2 cellular contexts compared by ENCODE assay signal in the genomic region with DNA sequence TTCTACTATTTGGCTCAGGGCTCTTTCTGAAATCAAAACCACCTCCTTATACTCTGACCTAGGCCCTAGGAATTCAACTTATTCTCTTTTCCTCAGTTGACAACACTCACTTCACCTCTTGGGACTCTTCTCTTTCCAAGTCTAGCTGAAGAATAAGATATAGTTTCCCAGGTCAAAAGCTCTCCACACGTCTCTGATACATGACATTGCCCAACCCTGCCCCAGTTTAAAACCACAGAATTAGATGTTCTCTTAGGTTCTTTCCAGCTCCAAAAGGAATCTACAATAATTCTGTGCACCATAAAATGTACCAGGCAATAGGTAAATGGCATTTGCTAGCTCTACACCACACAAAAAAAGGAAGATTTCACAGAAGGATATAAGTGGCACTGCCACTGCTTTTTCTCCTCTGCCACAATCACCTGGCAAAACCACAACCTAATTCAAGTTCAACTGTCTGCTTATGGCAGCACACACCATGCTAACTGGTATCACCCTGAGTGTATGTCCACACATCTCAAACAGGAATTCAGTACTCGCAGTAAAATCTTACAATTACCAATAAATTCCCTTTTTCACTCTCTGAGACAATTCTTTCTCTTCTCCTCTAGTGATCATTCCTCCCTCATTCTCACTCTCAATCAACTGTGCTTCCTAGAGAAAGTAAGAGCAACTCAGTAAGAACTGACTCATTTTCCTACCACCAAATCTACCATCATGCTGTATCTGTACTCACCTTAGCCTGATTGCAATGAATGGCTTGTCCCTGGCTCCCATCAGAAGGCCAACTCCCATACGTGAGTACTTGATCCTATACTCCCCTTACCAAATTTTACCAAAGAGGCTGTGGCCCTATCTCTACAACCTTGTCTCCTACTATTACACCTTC.
TF ChIP-seq lines count a peak whose summit lies in the region.

No MANE protein-coding gene starts in this region.

TF ChIP-seq in HEK293, 187 proteins besides CTCF, POLR2A, EP300 and RAD21:
- TF ChIP-seq, protein P1, sequence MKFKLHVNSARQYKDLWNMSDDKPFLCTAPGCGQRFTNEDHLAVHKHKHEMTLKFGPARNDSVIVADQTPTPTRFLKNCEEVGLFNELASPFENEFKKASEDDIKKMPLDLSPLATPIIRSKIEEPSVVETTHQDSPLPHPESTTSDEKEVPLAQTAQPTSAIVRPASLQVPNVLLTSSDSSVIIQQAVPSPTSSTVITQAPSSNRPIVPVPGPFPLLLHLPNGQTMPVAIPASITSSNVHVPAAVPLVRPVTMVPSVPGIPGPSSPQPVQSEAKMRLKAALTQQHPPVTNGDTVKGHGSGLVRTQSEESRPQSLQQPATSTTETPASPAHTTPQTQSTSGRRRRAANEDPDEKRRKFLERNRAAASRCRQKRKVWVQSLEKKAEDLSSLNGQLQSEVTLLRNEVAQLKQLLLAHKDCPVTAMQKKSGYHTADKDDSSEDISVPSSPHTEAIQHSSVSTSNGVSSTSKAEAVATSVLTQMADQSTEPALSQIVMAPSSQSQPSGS (tag by site-specific recombination; IDR thresholded peaks at IDR 0.05; ENCODE audit: low read depth), result no peak
- TF ChIP-seq ZNF658 (tag by site-specific recombination; IDR thresholded peaks at IDR 0.05) (no peak), ZNF654 (tag by site-specific recombination; IDR thresholded peaks at IDR 0.05; ENCODE audit: low read depth) (no peak), PRDM1 (tag by site-specific recombination; IDR thresholded peaks at IDR 0.05) (peak; percentile 78), ZBTB17 (tag by site-specific recombination; IDR thresholded peaks at IDR 0.05) (peak; percentile 68), ZNF350 (tag by site-specific recombination; IDR thresholded peaks at IDR 0.05) (no peak), ZFP37 (tag by site-specific recombination; IDR thresholded peaks at IDR 0.05) (no peak), KLF7 (tag by site-specific recombination; IDR thresholded peaks at IDR 0.05; ENCODE audit: borderline replicate concordance) (no peak), ZFP3 (tag by site-specific recombination; IDR thresholded peaks at IDR 0.05; ENCODE audit: low read depth) (no peak), ZNF169 (tag by site-specific recombination; IDR thresholded peaks at IDR 0.05) (no peak), ZNF394 (tag by site-specific recombination; IDR thresholded peaks at IDR 0.05; ENCODE audit: borderline replicate concordance) (no peak), HOXD13 (CRISPR knock-in tag; IDR thresholded peaks at IDR 0.05; ENCODE audit: borderline replicate concordance) (no peak), ZNF626 (tag by site-specific recombination; IDR thresholded peaks at IDR 0.05) (no peak)
- TF ChIP-seq, protein P2, sequence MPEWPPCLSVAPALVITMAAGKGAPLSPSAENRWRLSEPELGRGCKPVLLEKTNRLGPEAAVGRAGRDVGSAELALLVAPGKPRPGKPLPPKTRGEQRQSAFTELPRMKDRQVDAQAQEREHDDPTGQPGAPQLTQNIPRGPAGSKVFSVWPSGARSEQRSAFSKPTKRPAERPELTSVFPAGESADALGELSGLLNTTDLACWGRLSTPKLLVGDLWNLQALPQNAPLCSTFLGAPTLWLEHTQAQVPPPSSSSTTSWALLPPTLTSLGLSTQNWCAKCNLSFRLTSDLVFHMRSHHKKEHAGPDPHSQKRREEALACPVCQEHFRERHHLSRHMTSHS (tag by site-specific recombination; IDR thresholded peaks at IDR 0.05), result no peak
- TF ChIP-seq, protein P3, sequence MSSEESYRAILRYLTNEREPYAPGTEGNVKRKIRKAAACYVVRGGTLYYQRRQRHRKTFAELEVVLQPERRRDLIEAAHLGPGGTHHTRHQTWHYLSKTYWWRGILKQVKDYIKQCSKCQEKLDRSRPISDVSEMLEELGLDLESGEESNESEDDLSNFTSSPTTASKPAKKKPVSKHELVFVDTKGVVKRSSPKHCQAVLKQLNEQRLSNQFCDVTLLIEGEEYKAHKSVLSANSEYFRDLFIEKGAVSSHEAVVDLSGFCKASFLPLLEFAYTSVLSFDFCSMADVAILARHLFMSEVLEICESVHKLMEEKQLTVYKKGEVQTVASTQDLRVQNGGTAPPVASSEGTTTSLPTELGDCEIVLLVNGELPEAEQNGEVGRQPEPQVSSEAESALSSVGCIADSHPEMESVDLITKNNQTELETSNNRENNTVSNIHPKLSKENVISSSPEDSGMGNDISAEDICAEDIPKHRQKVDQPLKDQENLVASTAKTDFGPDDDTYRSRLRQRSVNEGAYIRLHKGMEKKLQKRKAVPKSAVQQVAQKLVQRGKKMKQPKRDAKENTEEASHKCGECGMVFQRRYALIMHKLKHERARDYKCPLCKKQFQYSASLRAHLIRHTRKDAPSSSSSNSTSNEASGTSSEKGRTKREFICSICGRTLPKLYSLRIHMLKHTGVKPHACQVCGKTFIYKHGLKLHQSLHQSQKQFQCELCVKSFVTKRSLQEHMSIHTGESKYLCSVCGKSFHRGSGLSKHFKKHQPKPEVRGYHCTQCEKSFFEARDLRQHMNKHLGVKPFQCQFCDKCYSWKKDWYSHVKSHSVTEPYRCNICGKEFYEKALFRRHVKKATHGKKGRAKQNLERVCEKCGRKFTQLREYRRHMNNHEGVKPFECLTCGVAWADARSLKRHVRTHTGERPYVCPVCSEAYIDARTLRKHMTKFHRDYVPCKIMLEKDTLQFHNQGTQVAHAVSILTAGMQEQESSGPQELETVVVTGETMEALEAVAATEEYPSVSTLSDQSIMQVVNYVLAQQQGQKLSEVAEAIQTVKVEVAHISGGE (tag by site-specific recombination; conservative IDR thresholded peaks at IDR 0.05; ENCODE audit: low read depth), result no peak
- TF ChIP-seq, protein P4, sequence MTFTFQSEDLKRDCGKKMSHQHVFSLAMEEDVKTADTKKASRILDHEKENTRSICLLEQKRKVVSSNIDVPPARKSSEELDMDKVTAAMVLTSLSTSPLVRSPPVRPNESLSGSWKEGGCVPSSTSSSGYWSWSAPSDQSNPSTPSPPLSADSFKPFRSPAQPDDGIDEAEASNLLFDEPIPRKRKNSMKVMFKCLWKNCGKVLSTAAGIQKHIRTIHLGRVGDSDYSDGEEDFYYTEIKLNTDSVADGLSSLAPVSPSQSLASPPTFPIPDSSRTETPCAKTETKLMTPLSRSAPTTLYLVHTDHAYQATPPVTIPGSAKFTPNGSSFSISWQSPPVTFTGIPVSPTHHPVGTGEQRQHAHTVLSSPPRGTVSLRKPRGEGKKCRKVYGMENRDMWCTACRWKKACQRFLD (tag by site-specific recombination; IDR thresholded peaks at IDR 0.05), result no peak
- TF ChIP-seq, protein P5, sequence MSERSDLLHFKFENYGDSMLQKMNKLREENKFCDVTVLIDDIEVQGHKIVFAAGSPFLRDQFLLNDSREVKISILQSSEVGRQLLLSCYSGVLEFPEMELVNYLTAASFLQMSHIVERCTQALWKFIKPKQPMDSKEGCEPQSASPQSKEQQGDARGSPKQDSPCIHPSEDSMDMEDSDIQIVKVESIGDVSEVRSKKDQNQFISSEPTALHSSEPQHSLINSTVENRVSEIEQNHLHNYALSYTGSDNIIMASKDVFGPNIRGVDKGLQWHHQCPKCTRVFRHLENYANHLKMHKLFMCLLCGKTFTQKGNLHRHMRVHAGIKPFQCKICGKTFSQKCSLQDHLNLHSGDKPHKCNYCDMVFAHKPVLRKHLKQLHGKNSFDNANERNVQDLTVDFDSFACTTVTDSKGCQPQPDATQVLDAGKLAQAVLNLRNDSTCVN (tag by site-specific recombination; optimal IDR thresholded peaks at IDR 0.05), result no peak
TF ChIP-seq in HEK293: peak in this region for 2.

TF ChIP-seq in GM23338, 12 proteins besides CTCF, POLR2A, EP300 and RAD21:
- no peak for TF ChIP-seq POLR2AphosphoS5 (IDR thresholded peaks at IDR 0.05; ENCODE audit: low read depth)
- TF ChIP-seq EZH2phosphoT487 (IDR thresholded peaks at IDR 0.05; ENCODE audit: unreplicated experiment), result no peak
- no peak for TF ChIP-seq ZNF331 (CRISPR knock-in tag; IDR thresholded peaks at IDR 0.05; ENCODE audit: low read depth)
- TF ChIP-seq, protein P6, sequence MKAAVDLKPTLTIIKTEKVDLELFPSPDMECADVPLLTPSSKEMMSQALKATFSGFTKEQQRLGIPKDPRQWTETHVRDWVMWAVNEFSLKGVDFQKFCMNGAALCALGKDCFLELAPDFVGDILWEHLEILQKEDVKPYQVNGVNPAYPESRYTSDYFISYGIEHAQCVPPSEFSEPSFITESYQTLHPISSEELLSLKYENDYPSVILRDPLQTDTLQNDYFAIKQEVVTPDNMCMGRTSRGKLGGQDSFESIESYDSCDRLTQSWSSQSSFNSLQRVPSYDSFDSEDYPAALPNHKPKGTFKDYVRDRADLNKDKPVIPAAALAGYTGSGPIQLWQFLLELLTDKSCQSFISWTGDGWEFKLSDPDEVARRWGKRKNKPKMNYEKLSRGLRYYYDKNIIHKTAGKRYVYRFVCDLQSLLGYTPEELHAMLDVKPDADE (IDR thresholded peaks at IDR 0.05), result no peak
- TF ChIP-seq CREB1 (CRISPR knock-in tag; IDR thresholded peaks at IDR 0.05; ENCODE audit: low read depth), result no peak
- TF ChIP-seq ZNF114 (CRISPR knock-in tag; IDR thresholded peaks at IDR 0.05), result no peak
- TF ChIP-seq EZH2 (IDR thresholded peaks at IDR 0.05; ENCODE audit: low read depth, unreplicated experiment), result no peak
- TF ChIP-seq, protein P7, sequence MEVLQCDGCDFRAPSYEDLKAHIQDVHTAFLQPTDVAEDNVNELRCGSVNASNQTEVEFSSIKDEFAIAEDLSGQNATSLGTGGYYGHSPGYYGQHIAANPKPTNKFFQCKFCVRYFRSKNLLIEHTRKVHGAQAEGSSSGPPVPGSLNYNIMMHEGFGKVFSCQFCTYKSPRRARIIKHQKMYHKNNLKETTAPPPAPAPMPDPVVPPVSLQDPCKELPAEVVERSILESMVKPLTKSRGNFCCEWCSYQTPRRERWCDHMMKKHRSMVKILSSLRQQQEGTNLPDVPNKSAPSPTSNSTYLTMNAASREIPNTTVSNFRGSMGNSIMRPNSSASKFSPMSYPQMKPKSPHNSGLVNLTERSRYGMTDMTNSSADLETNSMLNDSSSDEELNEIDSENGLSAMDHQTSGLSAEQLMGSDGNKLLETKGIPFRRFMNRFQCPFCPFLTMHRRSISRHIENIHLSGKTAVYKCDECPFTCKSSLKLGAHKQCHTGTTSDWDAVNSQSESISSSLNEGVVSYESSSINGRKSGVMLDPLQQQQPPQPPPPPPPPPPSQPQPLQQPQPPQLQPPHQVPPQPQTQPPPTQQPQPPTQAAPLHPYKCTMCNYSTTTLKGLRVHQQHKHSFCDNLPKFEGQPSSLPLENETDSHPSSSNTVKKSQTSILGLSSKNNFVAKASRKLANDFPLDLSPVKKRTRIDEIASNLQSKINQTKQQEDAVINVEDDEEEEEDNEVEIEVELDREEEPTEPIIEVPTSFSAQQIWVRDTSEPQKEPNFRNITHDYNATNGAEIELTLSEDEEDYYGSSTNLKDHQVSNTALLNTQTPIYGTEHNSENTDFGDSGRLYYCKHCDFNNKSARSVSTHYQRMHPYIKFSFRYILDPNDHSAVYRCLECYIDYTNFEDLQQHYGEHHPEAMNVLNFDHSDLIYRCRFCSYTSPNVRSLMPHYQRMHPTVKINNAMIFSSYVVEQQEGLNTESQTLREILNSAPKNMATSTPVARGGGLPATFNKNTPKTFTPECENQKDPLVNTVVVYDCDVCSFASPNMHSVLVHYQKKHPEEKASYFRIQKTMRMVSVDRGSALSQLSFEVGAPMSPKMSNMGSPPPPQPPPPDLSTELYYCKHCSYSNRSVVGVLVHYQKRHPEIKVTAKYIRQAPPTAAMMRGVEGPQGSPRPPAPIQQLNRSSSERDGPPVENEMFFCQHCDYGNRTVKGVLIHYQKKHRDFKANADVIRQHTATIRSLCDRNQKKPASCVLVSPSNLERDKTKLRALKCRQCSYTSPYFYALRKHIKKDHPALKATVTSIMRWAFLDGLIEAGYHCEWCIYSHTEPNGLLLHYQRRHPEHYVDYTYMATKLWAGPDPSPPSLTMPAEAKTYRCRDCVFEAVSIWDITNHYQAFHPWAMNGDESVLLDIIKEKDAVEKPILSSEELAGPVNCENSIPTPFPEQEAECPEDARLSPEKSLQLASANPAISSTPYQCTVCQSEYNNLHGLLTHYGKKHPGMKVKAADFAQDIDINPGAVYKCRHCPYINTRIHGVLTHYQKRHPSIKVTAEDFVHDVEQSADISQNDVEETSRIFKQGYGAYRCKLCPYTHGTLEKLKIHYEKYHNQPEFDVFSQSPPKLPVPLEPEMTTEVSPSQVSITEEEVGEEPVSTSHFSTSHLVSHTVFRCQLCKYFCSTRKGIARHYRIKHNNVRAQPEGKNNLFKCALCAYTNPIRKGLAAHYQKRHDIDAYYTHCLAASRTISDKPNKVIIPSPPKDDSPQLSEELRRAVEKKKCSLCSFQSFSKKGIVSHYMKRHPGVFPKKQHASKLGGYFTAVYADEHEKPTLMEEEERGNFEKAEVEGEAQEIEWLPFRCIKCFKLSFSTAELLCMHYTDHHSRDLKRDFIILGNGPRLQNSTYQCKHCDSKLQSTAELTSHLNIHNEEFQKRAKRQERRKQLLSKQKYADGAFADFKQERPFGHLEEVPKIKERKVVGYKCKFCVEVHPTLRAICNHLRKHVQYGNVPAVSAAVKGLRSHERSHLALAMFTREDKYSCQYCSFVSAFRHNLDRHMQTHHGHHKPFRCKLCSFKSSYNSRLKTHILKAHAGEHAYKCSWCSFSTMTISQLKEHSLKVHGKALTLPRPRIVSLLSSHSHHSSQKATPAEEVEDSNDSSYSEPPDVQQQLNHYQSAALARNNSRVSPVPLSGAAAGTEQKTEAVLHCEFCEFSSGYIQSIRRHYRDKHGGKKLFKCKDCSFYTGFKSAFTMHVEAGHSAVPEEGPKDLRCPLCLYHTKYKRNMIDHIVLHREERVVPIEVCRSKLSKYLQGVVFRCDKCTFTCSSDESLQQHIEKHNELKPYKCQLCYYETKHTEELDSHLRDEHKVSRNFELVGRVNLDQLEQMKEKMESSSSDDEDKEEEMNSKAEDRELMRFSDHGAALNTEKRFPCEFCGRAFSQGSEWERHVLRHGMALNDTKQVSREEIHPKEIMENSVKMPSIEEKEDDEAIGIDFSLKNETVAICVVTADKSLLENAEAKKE (CRISPR knock-in tag; IDR thresholded peaks at IDR 0.05), result no peak
- no peak for TF ChIP-seq JUNB (IDR thresholded peaks at IDR 0.05; ENCODE audit: unreplicated experiment)
- TF ChIP-seq STAT1 (IDR thresholded peaks at IDR 0.05; ENCODE audit: unreplicated experiment), result no peak
- TF ChIP-seq, protein P8, sequence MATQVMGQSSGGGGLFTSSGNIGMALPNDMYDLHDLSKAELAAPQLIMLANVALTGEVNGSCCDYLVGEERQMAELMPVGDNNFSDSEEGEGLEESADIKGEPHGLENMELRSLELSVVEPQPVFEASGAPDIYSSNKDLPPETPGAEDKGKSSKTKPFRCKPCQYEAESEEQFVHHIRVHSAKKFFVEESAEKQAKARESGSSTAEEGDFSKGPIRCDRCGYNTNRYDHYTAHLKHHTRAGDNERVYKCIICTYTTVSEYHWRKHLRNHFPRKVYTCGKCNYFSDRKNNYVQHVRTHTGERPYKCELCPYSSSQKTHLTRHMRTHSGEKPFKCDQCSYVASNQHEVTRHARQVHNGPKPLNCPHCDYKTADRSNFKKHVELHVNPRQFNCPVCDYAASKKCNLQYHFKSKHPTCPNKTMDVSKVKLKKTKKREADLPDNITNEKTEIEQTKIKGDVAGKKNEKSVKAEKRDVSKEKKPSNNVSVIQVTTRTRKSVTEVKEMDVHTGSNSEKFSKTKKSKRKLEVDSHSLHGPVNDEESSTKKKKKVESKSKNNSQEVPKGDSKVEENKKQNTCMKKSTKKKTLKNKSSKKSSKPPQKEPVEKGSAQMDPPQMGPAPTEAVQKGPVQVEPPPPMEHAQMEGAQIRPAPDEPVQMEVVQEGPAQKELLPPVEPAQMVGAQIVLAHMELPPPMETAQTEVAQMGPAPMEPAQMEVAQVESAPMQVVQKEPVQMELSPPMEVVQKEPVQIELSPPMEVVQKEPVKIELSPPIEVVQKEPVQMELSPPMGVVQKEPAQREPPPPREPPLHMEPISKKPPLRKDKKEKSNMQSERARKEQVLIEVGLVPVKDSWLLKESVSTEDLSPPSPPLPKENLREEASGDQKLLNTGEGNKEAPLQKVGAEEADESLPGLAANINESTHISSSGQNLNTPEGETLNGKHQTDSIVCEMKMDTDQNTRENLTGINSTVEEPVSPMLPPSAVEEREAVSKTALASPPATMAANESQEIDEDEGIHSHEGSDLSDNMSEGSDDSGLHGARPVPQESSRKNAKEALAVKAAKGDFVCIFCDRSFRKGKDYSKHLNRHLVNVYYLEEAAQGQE (IDR thresholded peaks at IDR 0.05; ENCODE audit: unreplicated experiment), result no peak
- no peak for TF ChIP-seq NANOG (IDR thresholded peaks at IDR 0.05; ENCODE audit: borderline replicate concordance)
